In genomic region chr2:143686585-143687164, GRCh38 we compare ENCODE assay signal across 8 cellular contexts.
DNase-seq lines count a peak whose midpoint lies in the region; ATAC-seq and TF ChIP-seq lines count a peak whose summit lies in the region.

No MANE protein-coding gene starts in this region.

- H2BK5ac ChIP-seq in IMR-90 (ENCODE audit: low read depth, low read length, poor library complexity, severe bottlenecking) = no peak overlapping the region

- H4K91ac ChIP-seq in IMR-90 (ENCODE audit: insufficient read depth, low read depth, low read length) = no peak overlapping the region

- H3K9ac ChIP-seq in IMR-90 (ENCODE audit: low read depth, low read length) (no peak overlapping the region), adipocyte (ENCODE audit: low read length) (no peak overlapping the region)

- in situ Hi-C loops in IMR-90 (cut with MboI; ENCODE audit: low sequenced_read_pairs) = no loop called here

- H3K9me3 Mint-ChIP-seq in activated CD8-positive, alpha-beta T cell treated with anti-CD3 and anti-CD28 coated beads for 36 hours = no peaks in the 10 kb centered on the region
- H3K9me3 Mint-ChIP-seq in activated CD8-positive, alpha-beta T cell treated with anti-CD3 and anti-CD28 coated beads, Interleukin-2, amount 10 ng/mL, durations not matched to agents 7 days and 5 days (ENCODE audit: insufficient read depth) = no peaks in the 10 kb centered on the region

- H2BK120ac ChIP-seq in IMR-90 (ENCODE audit: low read depth, low read length) = no peak overlapping the region

- no peak overlapping the region for H3K4ac ChIP-seq in IMR-90 (ENCODE audit: low read depth, low read length)

- H3K23ac ChIP-seq in IMR-90 (ENCODE audit: low read depth, low read length) = no peak overlapping the region

- ATAC-seq in activated CD8-positive, alpha-beta T cell treated with anti-CD3 and anti-CD28 coated beads for 36 hours = no peak
- no peak for ATAC-seq in activated CD8-positive, alpha-beta T cell treated with anti-CD3 and anti-CD28 coated beads, Interleukin-2, amount 10 ng/mL, durations not matched to agents 7 days and 5 days
- ATAC-seq in IMR-90 (ENCODE audit: low read depth) (peak; percentile 35; the same call in 1 of the 2 replicates), HG02571 (IDR thresholded peaks at IDR 0.05; ENCODE audit: unreplicated experiment) (no peak), HG03196 (IDR thresholded peaks at IDR 0.05; ENCODE audit: unreplicated experiment) (no peak)

- no peaks in the 10 kb centered on the region for H3K27me3 Mint-ChIP-seq in activated CD8-positive, alpha-beta T cell treated with anti-CD3 and anti-CD28 coated beads for 36 hours
- H3K27me3 Mint-ChIP-seq in activated CD8-positive, alpha-beta T cell treated with anti-CD3 and anti-CD28 coated beads, Interleukin-2, amount 10 ng/mL, durations not matched to agents 7 days and 5 days (ENCODE audit: low read depth) = no peaks in the 10 kb centered on the region

- 38% methylated on average over 2 of the region's 5 CpGs; no CpG with 5 or more reads in 1 of the 2 experiments for WGBS in IMR-90 (ENCODE audit: extremely low coverage in 2 of 2, insufficient read length in 1 of 2), 2 experiments

- H4K5ac ChIP-seq in IMR-90 (ENCODE audit: low read depth, low read length) = no peak overlapping the region

- no peaks in the 10 kb centered on the region for H3K79me1 ChIP-seq in IMR-90 (ENCODE audit: low read depth in 1 of 2, low read length in 2 of 2)

- intact Hi-C loops in activated CD8-positive, alpha-beta T cell treated with anti-CD3 and anti-CD28 coated beads for 36 hours (cut with micrococcal nuclease) = no loop called here
- intact Hi-C loops in IMR-90 (cut with micrococcal nuclease) = no loop called here

- peaks cover 4% of the 10 kb centered on the region for H3K36me3 Mint-ChIP-seq in activated CD8-positive, alpha-beta T cell treated with anti-CD3 and anti-CD28 coated beads for 36 hours (ENCODE audit: low read depth)
- H3K36me3 Mint-ChIP-seq in activated CD8-positive, alpha-beta T cell treated with anti-CD3 and anti-CD28 coated beads, Interleukin-2, amount 10 ng/mL, durations not matched to agents 7 days and 5 days (ENCODE audit: low read depth) = peaks cover 27% of the 10 kb centered on the region

- H3K56ac ChIP-seq in IMR-90 (ENCODE audit: extremely low read depth, insufficient read depth, low read length) = no peak overlapping the region

- H2BK15ac ChIP-seq in IMR-90 (ENCODE audit: low read depth, low read length) = no peak overlapping the region

- H2BK20ac ChIP-seq in IMR-90 (ENCODE audit: low read depth, low read length) = no peak overlapping the region

- H3K9me3 ChIP-seq in IMR-90 (ENCODE audit: control insufficient read depth, insufficient read depth, low read length) (no peaks in the 10 kb centered on the region), adipocyte (ENCODE audit: control insufficient read depth, low read length) (no peaks in the 10 kb centered on the region)

- peaks cover 34% of the 10 kb centered on the region for H3K4me1 Mint-ChIP-seq in activated CD8-positive, alpha-beta T cell treated with anti-CD3 and anti-CD28 coated beads for 36 hours (ENCODE audit: low read depth)
- H3K4me1 Mint-ChIP-seq in activated CD8-positive, alpha-beta T cell treated with anti-CD3 and anti-CD28 coated beads, Interleukin-2, amount 10 ng/mL, durations not matched to agents 7 days and 5 days (ENCODE audit: low read depth) = peaks cover 9% of the 10 kb centered on the region

- no peaks in the 10 kb centered on the region for H3K27me3 ChIP-seq in IMR-90 (ENCODE audit: control insufficient read depth, insufficient read depth, low read length)
- no peaks in the 10 kb centered on the region for H3K27me3 ChIP-seq in adipocyte (replicated peaks; ENCODE audit: control insufficient read depth, insufficient read depth, low read length)

- H2AK5ac ChIP-seq in IMR-90 (ENCODE audit: low read depth, low read length) = no peak overlapping the region

- no peak for DNase-seq in activated CD8-positive, alpha-beta T cell treated with anti-CD3 and anti-CD28 coated beads for 36 hours
- no peak for DNase-seq in activated CD8-positive, alpha-beta T cell treated with anti-CD3 and anti-CD28 coated beads, Interleukin-2, amount 10 ng/mL, durations not matched to agents 7 days and 5 days
- DNase-seq in IMR-90 = peak; percentile 43
- peak; percentile 70 for DNase-seq in adipocyte (ENCODE audit: low read depth)
- peak; percentile 31 for DNase-seq in iris pigment epithelial cell (ENCODE audit: low read depth)
- no peak for DNase-seq in stimulated activated CD4-positive, alpha-beta T cell treated with anti-CD3 and anti-CD28 coated beads, Interleukin-2, amount 100 ng/mL, for 24 hours

- CTCF ChIA-PET in activated CD8-positive, alpha-beta T cell treated with anti-CD3 and anti-CD28 coated beads for 36 hours (lab: Charles Lee) = interaction anchor here (0.8 to 2.0 kb wide), 5 partner anchors 11 to 43 kb away, joined by 3 to 14 read pairs (median 5); no protein-coding TSS in a partner anchor
- CTCF ChIA-PET in activated CD8-positive, alpha-beta T cell treated with anti-CD3 and anti-CD28 coated beads, Interleukin-2, amount 10 ng/mL, durations not matched to agents 7 days and 5 days (lab: Charles Lee) = interaction anchor here (1.0 kb wide), 1 partner anchor 27 kb away, joined by 3 read pairs; no protein-coding TSS in a partner anchor
- CTCF ChIA-PET in IMR-90 (lab: Yijun Ruan, JAX) = interaction anchor here (0.7 to 0.9 kb wide), 3 partner anchors 14 to 223 kb away, joined by 3 read pairs; no protein-coding TSS in a partner anchor

- peak; percentile 38; the same call in 1 of the 2 replicates for TF ChIP-seq RAD21 in IMR-90 (IDR thresholded peaks at IDR 0.05; ENCODE audit: low read length)

- H3K14ac ChIP-seq in IMR-90 (replicated peaks; ENCODE audit: low read depth, low read length) = no peak overlapping the region

- TF ChIP-seq CTCF in activated CD8-positive, alpha-beta T cell treated with anti-CD3 and anti-CD28 coated beads for 36 hours (IDR thresholded peaks at IDR 0.05) = peak; percentile 66
- TF ChIP-seq CTCF in IMR-90 (conservative IDR thresholded peaks at IDR 0.05; ENCODE audit: low read depth, low read length) = peak; percentile 52

- no peak overlapping the region for H3K4me3 ChIP-seq in IMR-90 (ENCODE audit: insufficient read depth, low read depth, low read length)
- H3K4me3 ChIP-seq in adipocyte (ENCODE audit: low read length) = no peak overlapping the region

- no peak overlapping the region for H3K27ac ChIP-seq in IMR-90 (ENCODE audit: insufficient read depth, low read length)

- H3K4me2 ChIP-seq in IMR-90 (ENCODE audit: low read depth, low read length) = no peak overlapping the region

- no peak for TF ChIP-seq POLR2A in IMR-90 (IDR thresholded peaks at IDR 0.05; ENCODE audit: low read depth, low read length)

- dilution Hi-C loops in IMR-90 (cut with HindIII; ENCODE audit: low sequenced_read_pairs, unreplicated experiment) = no loop called here

- H2AFZ ChIP-seq in IMR-90 (replicated peaks; ENCODE audit: low read length, poor library complexity) = no peak overlapping the region

- H3K4me1 ChIP-seq in IMR-90 (ENCODE audit: control insufficient read depth, insufficient read depth, low read length) = no peaks in the 10 kb centered on the region
- no peaks in the 10 kb centered on the region for H3K4me1 ChIP-seq in adipocyte (ENCODE audit: control insufficient read depth, insufficient read depth, low read length)

- no peak overlapping the region for H3K4me3 Mint-ChIP-seq in activated CD8-positive, alpha-beta T cell treated with anti-CD3 and anti-CD28 coated beads for 36 hours
- no peak overlapping the region for H3K4me3 Mint-ChIP-seq in activated CD8-positive, alpha-beta T cell treated with anti-CD3 and anti-CD28 coated beads, Interleukin-2, amount 10 ng/mL, durations not matched to agents 7 days and 5 days

- H3K18ac ChIP-seq in IMR-90 (ENCODE audit: low read depth, low read length) = no peak overlapping the region

- no peak overlapping the region for H4K8ac ChIP-seq in IMR-90 (ENCODE audit: low read depth in 2 of 2, low read length in 2 of 2)

- H4K20me1 ChIP-seq in IMR-90 (ENCODE audit: insufficient read depth, low read length) = no peaks in the 10 kb centered on the region

- no peaks in the 10 kb centered on the region for H3K36me3 ChIP-seq in IMR-90 (ENCODE audit: control insufficient read depth, insufficient read depth, low read length)
- no peaks in the 10 kb centered on the region for H3K36me3 ChIP-seq in adipocyte (ENCODE audit: control insufficient read depth, insufficient read depth, low read length, severe bottlenecking)

- H3K9me1 ChIP-seq in IMR-90 (ENCODE audit: insufficient read depth, low read length) = no peaks in the 10 kb centered on the region

- H2AK9ac ChIP-seq in IMR-90 (replicated peaks; ENCODE audit: low read depth, low read length, poor library complexity) = no peak overlapping the region

- no TSS peak for BruUV-seq in IMR-90 (replicated peaks; lab: Mats Ljungman, UMichigan)

- no peak overlapping the region for H3K27ac Mint-ChIP-seq in activated CD8-positive, alpha-beta T cell treated with anti-CD3 and anti-CD28 coated beads for 36 hours
- H3K27ac Mint-ChIP-seq in activated CD8-positive, alpha-beta T cell treated with anti-CD3 and anti-CD28 coated beads, Interleukin-2, amount 10 ng/mL, durations not matched to agents 7 days and 5 days = no peak overlapping the region

- POLR2A ChIA-PET in activated CD8-positive, alpha-beta T cell treated with anti-CD3 and anti-CD28 coated beads for 36 hours (lab: Charles Lee) = no interaction called here
- POLR2A ChIA-PET in activated CD8-positive, alpha-beta T cell treated with anti-CD3 and anti-CD28 coated beads, Interleukin-2, amount 10 ng/mL, durations not matched to agents 7 days and 5 days (lab: Charles Lee) = no interaction called here
- POLR2A ChIA-PET in IMR-90 (lab: Charles Lee; ENCODE audit: unreplicated experiment) = no interaction called here

TF ChIP-seq in IMR-90, 13 proteins besides CTCF, POLR2A, EP300 and RAD21:
- TF ChIP-seq SMC3 (IDR thresholded peaks at IDR 0.05; ENCODE audit: low read depth, low read length) = peak; percentile 49
- TF ChIP-seq, protein P1, sequence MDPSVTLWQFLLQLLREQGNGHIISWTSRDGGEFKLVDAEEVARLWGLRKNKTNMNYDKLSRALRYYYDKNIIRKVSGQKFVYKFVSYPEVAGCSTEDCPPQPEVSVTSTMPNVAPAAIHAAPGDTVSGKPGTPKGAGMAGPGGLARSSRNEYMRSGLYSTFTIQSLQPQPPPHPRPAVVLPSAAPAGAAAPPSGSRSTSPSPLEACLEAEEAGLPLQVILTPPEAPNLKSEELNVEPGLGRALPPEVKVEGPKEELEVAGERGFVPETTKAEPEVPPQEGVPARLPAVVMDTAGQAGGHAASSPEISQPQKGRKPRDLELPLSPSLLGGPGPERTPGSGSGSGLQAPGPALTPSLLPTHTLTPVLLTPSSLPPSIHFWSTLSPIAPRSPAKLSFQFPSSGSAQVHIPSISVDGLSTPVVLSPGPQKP (IDR thresholded peaks at IDR 0.05; ENCODE audit: borderline replicate concordance, low read depth, low read length) = no peak

Comparison
In these comparisons a context has a peak if more than half of its experiments do, and no peak if none do; other contexts are left out.
1. DNase-seq: peak in IMR-90 (single experiment), adipocyte (single experiment) and iris pigment epithelial cell (single experiment); none in activated CD8-positive, alpha-beta T cell treated with anti-CD3 and anti-CD28 coated beads for 36 hours (single experiment), activated CD8-positive, alpha-beta T cell treated with anti-CD3 and anti-CD28 coated beads, Interleukin-2, amount 10 ng/mL, durations not matched to agents 7 days and 5 days (single experiment) and stimulated activated CD4-positive, alpha-beta T cell treated with anti-CD3 and anti-CD28 coated beads, Interleukin-2, amount 100 ng/mL, for 24 hours (0 of 2).